Comparison of ENCODE assay signal across 8 cellular contexts in the genomic region with DNA sequence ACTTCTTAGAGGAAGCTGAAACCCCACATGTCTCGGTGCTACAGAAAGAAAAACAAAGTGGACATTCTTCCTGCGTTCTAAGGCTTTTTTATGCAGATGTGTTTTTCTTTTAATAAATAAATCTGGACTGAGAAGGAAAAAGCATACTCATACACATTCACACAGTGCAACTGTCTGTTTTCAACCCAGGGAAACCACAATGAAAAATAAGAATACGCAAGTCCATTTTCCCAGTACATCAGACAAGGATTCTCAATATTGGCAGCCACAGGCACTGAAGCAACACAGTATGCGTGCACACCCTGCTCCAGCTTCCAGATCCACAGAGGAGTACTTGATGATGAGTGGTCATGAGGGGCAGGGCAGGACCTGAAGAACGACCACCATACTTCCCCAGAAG.
DNase-seq lines count a peak whose midpoint lies in the region; ATAC-seq, FAIRE-seq and TF ChIP-seq lines count a peak whose summit lies in the region.

No MANE protein-coding gene starts in this region.

- no peaks in the 10 kb centered on the region for H3K27me3 ChIP-seq in Panc1 (ENCODE audit: control insufficient read depth, insufficient read depth, low read length)
- H3K27me3 ChIP-seq in gastrocnemius medialis = no peaks in the 10 kb centered on the region
- H3K27me3 ChIP-seq in aorta (ENCODE audit: control insufficient read depth in 1 of 2, insufficient read depth in 2 of 2, low read length in 1 of 2) = no peaks in the 10 kb centered on the region

- no peaks in the 10 kb centered on the region for H3K36me3 ChIP-seq in Panc1 (ENCODE audit: control insufficient read depth, insufficient read depth, low read length)
- H3K36me3 ChIP-seq in gastrocnemius medialis = no peaks in the 10 kb centered on the region
- peaks cover 0 to 4% of the 10 kb centered on the region in 2 donors for H3K36me3 ChIP-seq in kidney (ENCODE audit: control insufficient read depth in 1 of 2, insufficient read depth in 2 of 2, low read length in 2 of 2)
- H3K36me3 ChIP-seq in aorta (ENCODE audit: control insufficient read depth in 1 of 2, insufficient read depth in 2 of 2, low read length in 1 of 2) = no peaks in the 10 kb centered on the region

- H3K27ac ChIP-seq in Panc1 (ENCODE audit: low read length) (peak overlapping the region; percentile 96), gastrocnemius medialis (peak overlapping the region; percentile 80 to 88 (median 84)), kidney (ENCODE audit: low read depth in 2 of 2, low read length in 2 of 2) (no peak overlapping the region), aorta (ENCODE audit: low read depth in 1 of 2, low read length in 2 of 2) (peak overlapping the region in 1 of 2 donors; percentile 16)

- no peaks in the 10 kb centered on the region for H3K9me3 Mint-ChIP-seq in Calu3 (ENCODE audit: low read depth, unreplicated experiment)

- H3K27ac Mint-ChIP-seq in Calu3 (ENCODE audit: unreplicated experiment) = peak overlapping the region; percentile 82

- FAIRE-seq in endometrium (lab: Jason Lieb, UNC) (peak; percentile 23), kidney (lab: Jason Lieb, UNC) (no peak)

- H3K4me3 Mint-ChIP-seq in Calu3 (ENCODE audit: low read depth, unreplicated experiment) = no peak overlapping the region

- peaks cover 15% of the 10 kb centered on the region for H3K36me3 Mint-ChIP-seq in Calu3 (ENCODE audit: insufficient read depth, unreplicated experiment)

- DNase-seq in Calu3 (no peak), Panc1 (ENCODE audit: low read depth, low spot score) (no peak), gastrocnemius medialis (no peak), kidney (no peak), NCI-H1048 (lab: John Stamatoyannopoulos, UW) (no peak), aorta (no peak), hippocampal formation (lab: John Stamatoyannopoulos, UW) (no peak)

- no TSS peak for BruUV-seq in Calu3 (replicated peaks; lab: Mats Ljungman, UMichigan)
- BruUV-seq in Panc1 (replicated peaks; lab: Mats Ljungman, UMichigan) = no TSS peak

- 50 to 58% methylated on average over 5 of the region's 5 CpGs for WGBS in aorta, 2 donors

- ATAC-seq in Panc1 = no peak
- ATAC-seq in gastrocnemius medialis = no peak
- no peak for ATAC-seq in aorta (ENCODE audit: low FRiP score)

- in situ Hi-C loops in Panc1 (cut with HindIII; ENCODE audit: low pct_unique_long_range_greater_than_20kb, low sequenced_read_pairs) = no loop called here
- in situ Hi-C loops in gastrocnemius medialis (cut with MboI; ENCODE audit: low sequenced_read_pairs in 4 of 4) = no loop called here

- H3K4me1 ChIP-seq in Panc1 (ENCODE audit: control insufficient read depth, insufficient read depth, low read length) (peaks cover 100% of the 10 kb centered on the region), gastrocnemius medialis (peaks cover 97 to 98% of the 10 kb centered on the region in 2 donors), kidney (ENCODE audit: control insufficient read depth in 1 of 2, insufficient read depth in 1 of 2, low read depth in 1 of 2, low read length in 2 of 2) (peaks cover 34 to 53% of the 10 kb centered on the region in 2 donors), aorta (ENCODE audit: control insufficient read depth in 1 of 2, insufficient read depth in 2 of 2, low read length in 2 of 2) (peaks cover 2 to 16% of the 10 kb centered on the region in 2 donors)

- intact Hi-C loops in Calu3 (cut with micrococcal nuclease; ENCODE audit: unreplicated experiment) (loop anchor here (5.0 kb wide), 1 partner anchor 33 kb away; no protein-coding TSS in a partner anchor), Panc1 (cut with micrococcal nuclease; ENCODE audit: unreplicated experiment) (loop anchor here (5.0 to 10.0 kb wide), 2 partner anchors 328 to 466 kb away; no protein-coding TSS in a partner anchor), gastrocnemius medialis (cut with DNase I; ENCODE audit: low total_unique reads) (no loop called here), kidney (cut with DNase I) (no loop called here), aorta (cut with DNase I) (no loop called here)

- no peak for TF ChIP-seq POLR2A in gastrocnemius medialis (IDR thresholded peaks at IDR 0.05)

- no peaks in the 10 kb centered on the region for H3K27me3 Mint-ChIP-seq in Calu3 (ENCODE audit: unreplicated experiment)

- no peak overlapping the region for H3K9ac ChIP-seq in kidney (ENCODE audit: low read length in 2 of 2)

- peak overlapping the region; percentile 0 to 45; a peak in 3 of 4 replicates for H3K4me3 ChIP-seq in Panc1 (ENCODE audit: low read depth in 2 of 2, low read length in 2 of 2)
- H3K4me3 ChIP-seq in gastrocnemius medialis = no peak overlapping the region
- no peak overlapping the region for H3K4me3 ChIP-seq in kidney (ENCODE audit: low read length in 2 of 2)
- no peak overlapping the region for H3K4me3 ChIP-seq in aorta (ENCODE audit: low read length in 2 of 2)

- CTCF ChIA-PET in Calu3 (lab: Charles Lee) (no interaction called here), Panc1 (lab: Charles Lee) (no interaction called here)

- H3K4me1 Mint-ChIP-seq in Calu3 (ENCODE audit: low read depth, unreplicated experiment) = peaks cover 92% of the 10 kb centered on the region

- POLR2A ChIA-PET in Panc1 (lab: Charles Lee) = no interaction called here

- H3K9me3 ChIP-seq in Panc1 (ENCODE audit: control insufficient read depth, insufficient read depth, low read depth, low read length) (no peaks in the 10 kb centered on the region), gastrocnemius medialis (no peaks in the 10 kb centered on the region), kidney (ENCODE audit: control insufficient read depth in 1 of 2, low read length in 2 of 2) (no peaks in the 10 kb centered on the region), aorta (ENCODE audit: control insufficient read depth, low read length) (no peaks in the 10 kb centered on the region)

- TF ChIP-seq CTCF in Calu3 (IDR thresholded peaks at IDR 0.05; ENCODE audit: unreplicated experiment) (no peak), Panc1 (IDR thresholded peaks at IDR 0.05) (no peak), gastrocnemius medialis (IDR thresholded peaks at IDR 0.05 in 4 of 5, conservative IDR thresholded peaks at IDR 0.05 in 1 of 5) (no peak), kidney (IDR thresholded peaks at IDR 0.05; ENCODE audit: borderline replicate concordance, extremely low read depth, insufficient read depth) (no peak)

Comparison
In these comparisons a context has a peak if more than half of its experiments do, and no peak if none do; other contexts are left out.
1. H3K27ac ChIP-seq: peak in Panc1 (single experiment) and gastrocnemius medialis (4 of 4); none in kidney (0 of 2).
2. H3K4me3 ChIP-seq: peak in Panc1 (2 of 2); none in gastrocnemius medialis (0 of 4), kidney (0 of 2) and aorta (0 of 2).
3. intact Hi-C loops: an anchor here in Calu3 (5.0 kb wide) and Panc1 (5.0 to 10.0 kb wide); none called in gastrocnemius medialis, kidney and aorta.